ENCODE assay signal across 15 cellular contexts in genomic region chr5:135304352-135305221, GRCh38.
DNase-seq lines count a peak whose midpoint lies in the region; ATAC-seq and TF ChIP-seq lines count a peak whose summit lies in the region.
"Had no signal": no experiment of that assay in that cellular context is flagged by ENCODE, and none has a peak within 500 bp of the region (broad histone marks: within the 10 kb centered on the region; RNA-seq: fewer than 3 reads in every experiment).

No MANE protein-coding gene starts in this region.

- DNase-seq in activated naive CD8-positive, alpha-beta T cell treated with anti-CD3 and anti-CD28 coated beads, Interleukin-2, amount 10 ng/mL, durations not matched to agents 7 days and 5 days = no peak
- no peak for DNase-seq in activated naive CD8-positive, alpha-beta T cell treated with anti-CD3 and anti-CD28 coated beads for 36 hours
- DNase-seq in SW480 (ENCODE audit: low spot score) (peak; percentile 37), iPS-NIHi11 (ENCODE audit: low spot score) (peak; percentile 41), type B pancreatic cell (ENCODE audit: extremely low spot score, unreplicated experiment) (no peak), GM10266 (ENCODE audit: extremely low spot score) (no peak), nucleus accumbens (lab: John Stamatoyannopoulos, UW) (no peak), GM13976 (ENCODE audit: low spot score) (no peak)
- DNase-seq: activated CD4-positive, alpha-beta memory T cell treated with anti-CD3 and anti-CD28 coated beads, Interleukin-2, amount 10 ng/mL, durations not matched to agents 7 days and 5 days; CD4-positive, alpha-beta memory T cell; kidney; midbrain; NCI-H2081 treated with DMSO at 0.1 percent for 48 hours; NCI-H524 treated with DMSO at 0.1 percent for 48 hours; stimulated activated CD4-positive, alpha-beta T cell treated with anti-CD3 and anti-CD28 coated beads, Interleukin-2, amount 100 ng/mL, for 48 hours had no signal

- ATAC-seq in activated naive CD8-positive, alpha-beta T cell treated with anti-CD3 and anti-CD28 coated beads, Interleukin-2, amount 10 ng/mL, durations not matched to agents 7 days and 5 days (ENCODE audit: low read depth) = no peak

- peak overlapping the region; percentile 37 for H3K4me3 Mint-ChIP-seq in activated naive CD8-positive, alpha-beta T cell treated with anti-CD3 and anti-CD28 coated beads, Interleukin-2, amount 10 ng/mL, durations not matched to agents 7 days and 5 days
- no peak overlapping the region for H3K4me3 Mint-ChIP-seq in activated naive CD8-positive, alpha-beta T cell treated with anti-CD3 and anti-CD28 coated beads for 36 hours
- H3K4me3 Mint-ChIP-seq in type B pancreatic cell = peak overlapping the region; percentile 57
- H3K4me3 Mint-ChIP-seq: activated CD4-positive, alpha-beta memory T cell treated with anti-CD3 and anti-CD28 coated beads, Interleukin-2, amount 10 ng/mL, durations not matched to agents 7 days and 5 days; CD4-positive, alpha-beta memory T cell had no signal

- peaks cover 31% of the 10 kb centered on the region for H3K4me1 Mint-ChIP-seq in activated naive CD8-positive, alpha-beta T cell treated with anti-CD3 and anti-CD28 coated beads, Interleukin-2, amount 10 ng/mL, durations not matched to agents 7 days and 5 days
- H3K4me1 Mint-ChIP-seq in activated naive CD8-positive, alpha-beta T cell treated with anti-CD3 and anti-CD28 coated beads for 36 hours = peaks cover 3% of the 10 kb centered on the region
- peaks cover 33% of the 10 kb centered on the region for H3K4me1 Mint-ChIP-seq in type B pancreatic cell (ENCODE audit: unreplicated experiment)
- H3K4me1 Mint-ChIP-seq: CD4-positive, alpha-beta memory T cell had no signal

- in situ Hi-C loops in GM13976 (cut with MboI; ENCODE audit: low sequenced_read_pairs, unreplicated experiment) = no loop called here

- TF ChIP-seq CTCF in type B pancreatic cell (conservative IDR thresholded peaks at IDR 0.05) (no peak), GM10266 (IDR thresholded peaks at IDR 0.05; ENCODE audit: control insufficient read depth, insufficient read depth, low read depth, missing control alignments) (no peak), GM13976 (IDR thresholded peaks at IDR 0.05; ENCODE audit: borderline replicate concordance, control extremely low read depth, extremely low read depth, insufficient read depth, missing control alignments) (no peak)

- H3K9me3 Mint-ChIP-seq in activated naive CD8-positive, alpha-beta T cell treated with anti-CD3 and anti-CD28 coated beads, Interleukin-2, amount 10 ng/mL, durations not matched to agents 7 days and 5 days = no peaks in the 10 kb centered on the region
- no peaks in the 10 kb centered on the region for H3K9me3 Mint-ChIP-seq in activated naive CD8-positive, alpha-beta T cell treated with anti-CD3 and anti-CD28 coated beads for 36 hours
- H3K9me3 Mint-ChIP-seq in type B pancreatic cell = no peaks in the 10 kb centered on the region
- H3K9me3 Mint-ChIP-seq: activated CD4-positive, alpha-beta memory T cell treated with anti-CD3 and anti-CD28 coated beads, Interleukin-2, amount 10 ng/mL, durations not matched to agents 7 days and 5 days; CD4-positive, alpha-beta memory T cell had no signal

- no peaks in the 10 kb centered on the region for H3K36me3 Mint-ChIP-seq in activated naive CD8-positive, alpha-beta T cell treated with anti-CD3 and anti-CD28 coated beads, Interleukin-2, amount 10 ng/mL, durations not matched to agents 7 days and 5 days
- no peaks in the 10 kb centered on the region for H3K36me3 Mint-ChIP-seq in activated naive CD8-positive, alpha-beta T cell treated with anti-CD3 and anti-CD28 coated beads for 36 hours
- no peaks in the 10 kb centered on the region for H3K36me3 Mint-ChIP-seq in type B pancreatic cell
- H3K36me3 Mint-ChIP-seq: CD4-positive, alpha-beta memory T cell had no signal

- peaks cover 34% of the 10 kb centered on the region for H3K27me3 Mint-ChIP-seq in activated naive CD8-positive, alpha-beta T cell treated with anti-CD3 and anti-CD28 coated beads, Interleukin-2, amount 10 ng/mL, durations not matched to agents 7 days and 5 days
- H3K27me3 Mint-ChIP-seq in activated naive CD8-positive, alpha-beta T cell treated with anti-CD3 and anti-CD28 coated beads for 36 hours = peaks cover 14% of the 10 kb centered on the region
- peaks cover 12% of the 10 kb centered on the region for H3K27me3 Mint-ChIP-seq in type B pancreatic cell

- POLR2A ChIA-PET in activated naive CD8-positive, alpha-beta T cell treated with anti-CD3 and anti-CD28 coated beads, Interleukin-2, amount 10 ng/mL, durations not matched to agents 7 days and 5 days (lab: Charles Lee) = no interaction called here

- H3K27ac Mint-ChIP-seq in activated naive CD8-positive, alpha-beta T cell treated with anti-CD3 and anti-CD28 coated beads, Interleukin-2, amount 10 ng/mL, durations not matched to agents 7 days and 5 days = no peak overlapping the region
- no peak overlapping the region for H3K27ac Mint-ChIP-seq in activated naive CD8-positive, alpha-beta T cell treated with anti-CD3 and anti-CD28 coated beads for 36 hours
- H3K27ac Mint-ChIP-seq in type B pancreatic cell = peak overlapping the region; percentile 68
- H3K27ac Mint-ChIP-seq: activated CD4-positive, alpha-beta memory T cell treated with anti-CD3 and anti-CD28 coated beads, Interleukin-2, amount 10 ng/mL, durations not matched to agents 7 days and 5 days; CD4-positive, alpha-beta memory T cell had no signal

Comparison
In these comparisons a context has a peak if more than half of its experiments do, and no peak if none do; other contexts are left out.
1. DNase-seq: peak in SW480 (single experiment) and iPS-NIHi11 (single experiment); none in activated naive CD8-positive, alpha-beta T cell treated with anti-CD3 and anti-CD28 coated beads, Interleukin-2, amount 10 ng/mL, durations not matched to agents 7 days and 5 days (single experiment), activated naive CD8-positive, alpha-beta T cell treated with anti-CD3 and anti-CD28 coated beads for 36 hours (single experiment), type B pancreatic cell (single experiment), GM10266 (single experiment), nucleus accumbens (0 of 56) and GM13976 (single experiment).